In genomic region chr1:16163882-16164820, GRCh38 we compare ENCODE assay signal across 1 cellular context.
TF ChIP-seq lines count a peak whose summit lies in the region.

No MANE protein-coding gene starts in this region.

TF ChIP-seq in HepG2, 621 proteins besides CTCF, POLR2A, EP300 and RAD21 (continued from another document and continues in another):
- no peak for TF ChIP-seq TRIM22 (IDR thresholded peaks at IDR 0.05)
- no peak for TF ChIP-seq DDIT3 (CRISPR knock-in tag; IDR thresholded peaks at IDR 0.05)
- TF ChIP-seq NFE2 (CRISPR knock-in tag; IDR thresholded peaks at IDR 0.05) = no peak
- TF ChIP-seq RARA (CRISPR knock-in tag; IDR thresholded peaks at IDR 0.05) = peak; percentile 66
- no peak for TF ChIP-seq TERF1 (CRISPR knock-in tag; IDR thresholded peaks at IDR 0.05)
- TF ChIP-seq JDP2 (CRISPR knock-in tag; IDR thresholded peaks at IDR 0.05; ENCODE audit: borderline replicate concordance) = no peak
- TF ChIP-seq PRPF4 (IDR thresholded peaks at IDR 0.05; ENCODE audit: low read depth, low read length, poor library complexity, severe bottlenecking) = no peak
- no peak for TF ChIP-seq EEA1 (CRISPR knock-in tag; IDR thresholded peaks at IDR 0.05; ENCODE audit: borderline replicate concordance)
- TF ChIP-seq SRSF4 (IDR thresholded peaks at IDR 0.05; ENCODE audit: low read depth, low read length, poor library complexity, severe bottlenecking) = no peak
- TF ChIP-seq GATAD1 (CRISPR knock-in tag; IDR thresholded peaks at IDR 0.05) = peak; percentile 43
- peak; percentile 37 for TF ChIP-seq HDAC2 (CRISPR knock-in tag; IDR thresholded peaks at IDR 0.05)
- TF ChIP-seq ZNF607 (CRISPR knock-in tag; IDR thresholded peaks at IDR 0.05; ENCODE audit: borderline replicate concordance) = no peak
- TF ChIP-seq GTF2F1 (IDR thresholded peaks at IDR 0.05; ENCODE audit: low read length) = no peak
- peak; percentile 59; the same call in 1 of the 2 replicates for TF ChIP-seq ZNF687 (CRISPR knock-in tag; IDR thresholded peaks at IDR 0.05)
- no peak for TF ChIP-seq ZNF770 (CRISPR knock-in tag; IDR thresholded peaks at IDR 0.05)
- no peak for TF ChIP-seq ZC3H4 (CRISPR knock-in tag; IDR thresholded peaks at IDR 0.05; ENCODE audit: borderline replicate concordance)
- TF ChIP-seq ZNF230 (CRISPR knock-in tag; IDR thresholded peaks at IDR 0.05) = no peak
- TF ChIP-seq STAG1 (CRISPR knock-in tag; IDR thresholded peaks at IDR 0.05) = peak; percentile 21; the same call in 1 of the 2 replicates
- 0 out of 2 replicates have a peak, but pooled peaks have one; percentile 57 for TF ChIP-seq MEIS1 (CRISPR knock-in tag; IDR thresholded peaks at IDR 0.05; ENCODE audit: borderline replicate concordance)
- TF ChIP-seq TCF7L2 (IDR thresholded peaks at IDR 0.05; ENCODE audit: low read depth, low read length) = no peak
- no peak for TF ChIP-seq ZNF101 (CRISPR knock-in tag; IDR thresholded peaks at IDR 0.05; ENCODE audit: borderline replicate concordance, low read depth)
- TF ChIP-seq ZNF839 (CRISPR knock-in tag; IDR thresholded peaks at IDR 0.05; ENCODE audit: borderline replicate concordance) = no peak
- no peak for TF ChIP-seq ZSCAN25 (CRISPR knock-in tag; IDR thresholded peaks at IDR 0.05)
- TF ChIP-seq AHR (CRISPR knock-in tag; IDR thresholded peaks at IDR 0.05) = no peak
- no peak for TF ChIP-seq MTA1 (CRISPR knock-in tag; IDR thresholded peaks at IDR 0.05; ENCODE audit: borderline replicate concordance)
- TF ChIP-seq ZNF281 (CRISPR knock-in tag; IDR thresholded peaks at IDR 0.05; ENCODE audit: borderline replicate concordance) = peak; percentile 86; the same call in 1 of the 2 replicates
- TF ChIP-seq ZBTB4 (CRISPR knock-in tag; IDR thresholded peaks at IDR 0.05; ENCODE audit: borderline replicate concordance) = no peak
- no peak for TF ChIP-seq KDM3A (CRISPR knock-in tag; IDR thresholded peaks at IDR 0.05; ENCODE audit: low read depth)
- no peak for TF ChIP-seq SOX6 (IDR thresholded peaks at IDR 0.05)
- peak; percentile 74; the same call in 1 of the 2 replicates for TF ChIP-seq SOX6 (CRISPR knock-in tag; IDR thresholded peaks at IDR 0.05)
- no peak for TF ChIP-seq CENPX (CRISPR knock-in tag; IDR thresholded peaks at IDR 0.05)
- peak; percentile 51 for TF ChIP-seq ZFX (CRISPR knock-in tag; IDR thresholded peaks at IDR 0.05; ENCODE audit: low read depth)
- TF ChIP-seq NFKB2 (CRISPR knock-in tag; IDR thresholded peaks at IDR 0.05; ENCODE audit: borderline replicate concordance) = no peak
- TF ChIP-seq ZNF121 (CRISPR knock-in tag; IDR thresholded peaks at IDR 0.05) = no peak
- TF ChIP-seq ZNF691 (CRISPR knock-in tag; IDR thresholded peaks at IDR 0.05; ENCODE audit: borderline replicate concordance, low read depth) = 0 out of 2 replicates have a peak, but pooled peaks have one; percentile 27
- TF ChIP-seq PTBP1 (IDR thresholded peaks at IDR 0.05; ENCODE audit: low read depth, low read length, poor library complexity, severe bottlenecking) = no peak
- TF ChIP-seq ZNF17 (CRISPR knock-in tag; IDR thresholded peaks at IDR 0.05) = no peak
- no peak for TF ChIP-seq CERS6 (CRISPR knock-in tag; IDR thresholded peaks at IDR 0.05)
- TF ChIP-seq FOXJ3 (CRISPR knock-in tag; IDR thresholded peaks at IDR 0.05; ENCODE audit: borderline replicate concordance) = 0 out of 2 replicates have a peak, but pooled peaks have one; percentile 30
- TF ChIP-seq ATAD3A (CRISPR knock-in tag; IDR thresholded peaks at IDR 0.05) = no peak
- 0 out of 2 replicates have a peak, but pooled peaks have one; percentile 27 for TF ChIP-seq FOXK1 (CRISPR knock-in tag; IDR thresholded peaks at IDR 0.05; ENCODE audit: borderline replicate concordance, low read depth)
